In genomic region chr4:153684182-153685073, GRCh38 we compare ENCODE assay signal across 8 cellular contexts. TPM values are rescaled to one million over a fixed set of nuclear protein-coding genes. Genes with fewer than 3 reads are reported as not detected.
DNase-seq lines count a peak whose midpoint lies in the region; ATAC-seq, FAIRE-seq and TF ChIP-seq lines count a peak whose summit lies in the region.

Gene TLR2 (plus strand): TSS chr4:153684280. CDS start chr4:153702908, 18,628 bp downstream.

- H3K4me1 ChIP-seq in breast epithelium = no peaks in the 10 kb centered on the region

- FAIRE-seq in GM19239 (lab: Jason Lieb, UNC) = no peak

- DNase-seq in AG10803 (ENCODE audit: low read depth) (no peak), GM19239 (ENCODE audit: insufficient read length, low spot score) (peak; percentile 39), breast epithelium (ENCODE audit: low spot score in 2 of 2) (peak; percentile 58 to 74), HT-29 (ENCODE audit: low spot score) (no peak)
- peak; percentile 35 to 59 (median 48) for DNase-seq in stimulated activated CD4-positive, alpha-beta T cell treated with anti-CD3 and anti-CD28 coated beads, Interleukin-1b, Interleukin-23, amount 100 ng/mL, for 24 hours (ENCODE audit: low read depth in 4 of 4, low spot score in 1 of 4)

- intact Hi-C loops in breast epithelium (cut with DNase I; ENCODE audit: low total_unique reads) = no loop called here

- H3K27me3 ChIP-seq in breast epithelium (no peaks in the 10 kb centered on the region), layer of hippocampus (ENCODE audit: control insufficient read depth, insufficient read depth, low read length) (peaks cover 4% of the 10 kb centered on the region)

- no peak for TF ChIP-seq CTCF in AG10803 (conservative IDR thresholded peaks at IDR 0.05; ENCODE audit: low read length)
- no peak for TF ChIP-seq CTCF in WI38 (IDR thresholded peaks at IDR 0.05; ENCODE audit: low read depth, low read length)
- TF ChIP-seq CTCF in breast epithelium (IDR thresholded peaks at IDR 0.05) = no peak

- TF ChIP-seq POLR2A in breast epithelium (IDR thresholded peaks at IDR 0.05) = no peak

- peak; percentile 96 for ATAC-seq in HG03457 (IDR thresholded peaks at IDR 0.05; ENCODE audit: unreplicated experiment)

- H3K9me3 ChIP-seq in breast epithelium = peaks cover 8% of the 10 kb centered on the region in 2 donors

- peak within 1 kb of the TSS; percentile 45 for H3K4me3 ChIP-seq in AG10803 (ENCODE audit: low read length)
- H3K4me3 ChIP-seq in WI38 (ENCODE audit: low read depth, low read length) = peak within 1 kb of the TSS; percentile 50
- peak within 1 kb of the TSS; percentile 57 to 86 (median 72) for H3K4me3 ChIP-seq in breast epithelium

- H3K27ac ChIP-seq in breast epithelium = peak within 1 kb of the TSS; percentile 64 to 83
- H3K27ac ChIP-seq in layer of hippocampus (ENCODE audit: low read depth, low read length) = peak within 1 kb of the TSS; percentile 46

- H3K36me3 ChIP-seq in breast epithelium = peaks cover 5% of the 10 kb centered on the region

RNA-seq across cellular contexts. Expression of gene TLR2, which starts in this region (rescaled TPM):
- 10 to 100 TPM; 51.7 to 76.8 (median 52.4) TPM for total RNA-seq in breast epithelium
- not detected in 2 replicates for total RNA-seq in HT-29 (2014; rRNA removed; shearing (Covaris generic))

Comparison
In these comparisons a context has a peak if more than half of its experiments do, and no peak if none do; other contexts are left out.
1. RNA of gene TLR2 (total RNA-seq): 51.7 to 76.8 TPM in breast epithelium; not detected in HT-29; every median in the first group is over 10 times any median in the second.
2. DNase-seq: peak in GM19239 (single experiment), breast epithelium (2 of 2) and stimulated activated CD4-positive, alpha-beta T cell treated with anti-CD3 and anti-CD28 coated beads, Interleukin-1b, Interleukin-23, amount 100 ng/mL, for 24 hours (4 of 4); none in AG10803 (single experiment) and HT-29 (single experiment).
3. Peak in every context shown above with its lines, with median percentiles within 50 percentile points of each other: H3K4me3 ChIP-seq.